ENCODE assay signal across 16 cellular contexts in the genomic region with DNA sequence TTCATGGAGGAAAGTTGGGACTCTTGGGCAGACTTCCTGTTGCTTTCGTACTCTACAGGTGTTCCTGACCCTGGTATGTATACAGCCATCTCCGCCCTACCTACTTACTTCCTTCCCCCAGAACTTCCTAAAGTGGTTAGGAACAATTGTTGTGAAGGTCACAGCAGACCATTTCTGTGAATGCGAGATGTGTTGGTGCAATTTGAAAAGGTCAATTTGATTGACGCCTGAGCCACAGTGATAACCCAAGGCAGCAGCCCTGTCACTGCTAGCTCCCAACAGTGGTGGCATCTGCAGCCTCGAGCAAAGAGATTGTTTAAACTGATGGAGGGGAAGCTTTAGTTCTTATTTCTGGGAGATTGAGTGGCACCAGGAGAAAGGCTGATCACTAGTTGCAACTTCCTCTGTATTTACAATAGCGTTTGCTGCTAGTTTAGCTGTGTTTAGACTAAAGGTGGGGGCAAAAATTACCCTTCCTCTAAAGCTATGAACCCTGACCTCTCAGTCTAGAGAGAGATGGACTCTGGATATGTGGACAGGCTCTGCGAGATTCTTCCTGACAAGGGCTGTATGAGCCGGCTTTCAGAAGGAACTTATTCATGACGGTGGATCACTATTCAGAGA.
DNase-seq lines count a peak whose midpoint lies in the region; ATAC-seq and TF ChIP-seq lines count a peak whose summit lies in the region.
"Had no signal": no experiment of that assay in that cellular context is flagged by ENCODE, and none has a peak within 500 bp of the region (broad histone marks: within the 10 kb centered on the region; RNA-seq: fewer than 3 reads in every experiment).

No MANE protein-coding gene starts in this region.

- no peaks in the 10 kb centered on the region for H3K27me3 ChIP-seq in heart left ventricle
- H3K27me3 ChIP-seq in mesenchymal stem cell (ENCODE audit: control insufficient read depth in 1 of 2, insufficient read depth in 1 of 2, low read length in 2 of 2) = no peaks in the 10 kb centered on the region
- no peaks in the 10 kb centered on the region for H3K27me3 ChIP-seq in upper lobe of right lung

- peak overlapping the region in 1 of 2 experiments; percentile 17 for H3K4ac ChIP-seq in mesenchymal stem cell (ENCODE audit: low read depth in 1 of 2, low read length in 2 of 2)

- peak overlapping the region; percentile 86 for H2AK5ac ChIP-seq in mesenchymal stem cell (ENCODE audit: low read length, severe bottlenecking)

- H3K9me3 ChIP-seq in heart left ventricle (no peaks in the 10 kb centered on the region), mesenchymal stem cell (ENCODE audit: control insufficient read depth, low read length) (no peaks in the 10 kb centered on the region), upper lobe of right lung (no peaks in the 10 kb centered on the region)
- H3K9me3 ChIP-seq: thoracic aorta had no signal

- WGBS in heart left ventricle, 4 donors = 54 to 63% (median 59%) methylated on average over 9 of the region's 9 CpGs
- WGBS in mesenchymal stem cell = 65% methylated on average over 7 of the region's 9 CpGs

- no peak overlapping the region for H2BK15ac ChIP-seq in mesenchymal stem cell (ENCODE audit: low read depth, poor library complexity, severe bottlenecking)

- TF ChIP-seq POLR2A in heart left ventricle (IDR thresholded peaks at IDR 0.05) = no peak

- ATAC-seq in heart left ventricle = no peak
- no peak for ATAC-seq in Right ventricle myocardium superior (ENCODE audit: poor library complexity)
- ATAC-seq in upper lobe of right lung = no peak
- ATAC-seq: sciatic nerve had no signal

- H3K4me3 ChIP-seq in heart left ventricle (no peak overlapping the region), mesenchymal stem cell (ENCODE audit: insufficient read depth in 1 of 2, low read depth in 1 of 2, low read length in 2 of 2) (no peak overlapping the region), upper lobe of right lung (no peak overlapping the region)
- H3K4me3 ChIP-seq: thoracic aorta had no signal

- peak overlapping the region; percentile 66 for H2BK120ac ChIP-seq in mesenchymal stem cell (ENCODE audit: low read depth, low read length)

- intact Hi-C loops in heart left ventricle (cut with DNase I) = loop anchor here in 6 of 10 donors (2.0 to 10.0 kb wide), 4 partner anchors 77 to 182 kb away; no protein-coding TSS in a partner anchor
- intact Hi-C loops in Right ventricle myocardium superior (cut with DNase I) = loop anchor here (2.0 to 10.0 kb wide), 2 partner anchors 45 to 179 kb away; no protein-coding TSS in a partner anchor
- intact Hi-C loops in upper lobe of right lung (cut with DNase I) = no loop called here

- H2BK5ac ChIP-seq in mesenchymal stem cell (ENCODE audit: low read depth, low read length, poor library complexity, severe bottlenecking) = no peak overlapping the region

- peak overlapping the region in 1 of 2 experiments; percentile 18 for H3K14ac ChIP-seq in mesenchymal stem cell (ENCODE audit: low read length in 2 of 2)

- peak overlapping the region; percentile 56 to 87 for H3K18ac ChIP-seq in mesenchymal stem cell (ENCODE audit: low read depth in 1 of 2, low read length in 2 of 2)

- H3K9ac ChIP-seq in mesenchymal stem cell (ENCODE audit: low read length) = no peak overlapping the region

- H3K79me1 ChIP-seq in mesenchymal stem cell (replicated peaks; ENCODE audit: low read length, poor library complexity, severe bottlenecking) = peaks cover 4% of the 10 kb centered on the region

- H3K4me2 ChIP-seq in mesenchymal stem cell (ENCODE audit: low read length, poor library complexity, severe bottlenecking) = no peak overlapping the region

- H2BK12ac ChIP-seq in mesenchymal stem cell (ENCODE audit: low read length in 2 of 2) = peak overlapping the region; percentile 6 to 95

- H3K4me1 ChIP-seq in heart left ventricle (peaks cover 16 to 85% (median 72%) of the 10 kb centered on the region in 12 donors), mesenchymal stem cell (ENCODE audit: control insufficient read depth, insufficient read depth, low read depth, low read length) (peaks cover 12% of the 10 kb centered on the region), upper lobe of right lung (peaks cover 69% of the 10 kb centered on the region)

- no peaks in the 10 kb centered on the region for H3K36me3 ChIP-seq in heart left ventricle
- H3K36me3 ChIP-seq in mesenchymal stem cell (ENCODE audit: control insufficient read depth in 1 of 2, insufficient read depth in 2 of 2, low read depth in 1 of 2, low read length in 2 of 2) = no peaks in the 10 kb centered on the region
- no peaks in the 10 kb centered on the region for H3K36me3 ChIP-seq in upper lobe of right lung
- H3K36me3 ChIP-seq: thoracic aorta had no signal

- no peak overlapping the region for H2AFZ ChIP-seq in mesenchymal stem cell (ENCODE audit: low read depth, low read length)

- H3K27ac ChIP-seq in heart left ventricle = peak overlapping the region in 11 of 12 donors; percentile 53 to 89 (median 76)
- H3K27ac ChIP-seq in mesenchymal stem cell (ENCODE audit: low read length, poor library complexity, severe bottlenecking) = no peak overlapping the region
- peak overlapping the region; percentile 75 for H3K27ac ChIP-seq in upper lobe of right lung
- H3K27ac ChIP-seq: thoracic aorta had no signal

- peak overlapping the region; percentile 45 for H4K8ac ChIP-seq in mesenchymal stem cell (ENCODE audit: low read length)

- H4K91ac ChIP-seq in mesenchymal stem cell (ENCODE audit: low read length) = peak overlapping the region; percentile 52

- TF ChIP-seq CTCF in heart left ventricle (IDR thresholded peaks at IDR 0.05) (no peak), upper lobe of right lung (IDR thresholded peaks at IDR 0.05) (no peak)

- in situ Hi-C loops in ACHN (cut with HindIII; ENCODE audit: low pct_ligation_motif_present, low pct_unique_long_range_greater_than_20kb, low sequenced_read_pairs) = no loop called here

- DNase-seq in heart left ventricle (no peak), Right ventricle myocardium superior (no peak), dermis microvascular lymphatic vessel endothelial cell (ENCODE audit: low read depth in 2 of 2) (peak; percentile 31 to 51), mesenchymal stem cell (no peak), upper lobe of right lung (no peak), ACHN (no peak), SKM-1 treated with dmso at 0.1 percent for 144 hours (lab: John Stamatoyannopoulos, UW; ENCODE audit: unreplicated experiment) (no peak), NCI-H446 (lab: John Stamatoyannopoulos, UW) (no peak)
- DNase-seq: activated CD4-positive, alpha-beta T cell treated with anti-CD3 and anti-CD28 coated beads, Interleukin-2, amount 50 U/mL, for 1 hour; activated naive CD4-positive, alpha-beta T cell treated with anti-CD3 and anti-CD28 coated beads, Interleukin-2, amount 10 ng/mL, durations not matched to agents 7 days and 5 days; activated T-cell treated with anti-CD3 and anti-CD28 coated beads for 4 hours; DMS53; NCI-H1092; T1000 had no signal

- H3K23ac ChIP-seq in mesenchymal stem cell (ENCODE audit: low read length in 2 of 2) = no peak overlapping the region

Comparison
In these comparisons a context has a peak if more than half of its experiments do, and no peak if none do; other contexts are left out.
1. DNase-seq: peak in dermis microvascular lymphatic vessel endothelial cell (2 of 2); none in heart left ventricle (0 of 5), Right ventricle myocardium superior (single experiment), mesenchymal stem cell (single experiment), upper lobe of right lung (single experiment), ACHN (single experiment), SKM-1 treated with dmso at 0.1 percent for 144 hours (single experiment) and NCI-H446 (0 of 2).